In the genomic region with DNA sequence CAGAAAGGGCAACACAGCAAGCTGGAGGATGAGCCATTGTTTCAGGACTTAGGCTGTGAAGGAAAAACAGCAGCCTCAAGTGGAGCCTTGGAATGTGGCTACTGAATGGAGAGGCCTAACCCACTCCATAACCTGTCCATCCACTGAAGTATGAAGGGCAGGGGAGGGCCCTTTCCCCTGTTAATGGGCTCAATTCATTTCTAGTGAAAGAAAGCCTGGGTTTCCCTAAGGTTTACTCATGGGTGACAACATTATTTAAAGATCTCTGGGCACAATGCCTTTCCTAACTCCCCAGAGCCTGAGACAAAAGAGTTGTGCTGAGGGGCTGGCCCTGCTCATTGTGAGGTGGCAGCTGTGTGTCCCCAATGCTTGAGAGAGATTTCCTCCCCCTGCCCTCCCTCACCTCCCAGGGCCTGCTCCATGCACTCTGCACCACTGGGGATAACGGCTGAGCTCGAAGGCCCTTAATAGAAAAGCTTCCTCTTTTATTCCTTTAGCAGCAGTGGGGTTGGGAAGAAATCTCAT, we compare ENCODE assay signal across 10 cellular contexts.
DNase-seq lines count a peak whose midpoint lies in the region; ATAC-seq lines count a peak whose summit lies in the region.
"Had no signal": no experiment of that assay in that cellular context is flagged by ENCODE, and none has a peak within 500 bp of the region (broad histone marks: within the 10 kb centered on the region; RNA-seq: fewer than 3 reads in every experiment).

No MANE protein-coding gene starts in this region.

- peak overlapping the region; percentile 34; the same call in 1 of the 2 replicates for H3K9ac ChIP-seq in HUES64 (ENCODE audit: low read depth, low read length)
- no peak overlapping the region for H3K9ac ChIP-seq in skeletal muscle tissue (ENCODE audit: low read depth in 1 of 3, low read length in 3 of 3)

- peak; percentile 89 for DNase-seq in NCI-H345 (lab: John Stamatoyannopoulos, UW)
- no peak for DNase-seq in right cardiac atrium
- DNase-seq in NCI-H524 (lab: John Stamatoyannopoulos, UW): no peak
- DNase-seq: adrenal gland; NK-92 treated with Interleukin-12 subunit alpha and Interleukin-12 subunit beta, amount 100 ng/mL, for 24 hours; substantia nigra had no signal

- ATAC-seq in right cardiac atrium: peak in 1 of 2 donors; percentile 34
- no peak for ATAC-seq in GM21515 (IDR thresholded peaks at IDR 0.05; ENCODE audit: unreplicated experiment)
- no peak for ATAC-seq in HG03520 (IDR thresholded peaks at IDR 0.05; ENCODE audit: unreplicated experiment)

- no peaks in the 10 kb centered on the region for H3K27me3 ChIP-seq in HUES64 (ENCODE audit: insufficient read depth, low read length)
- no peaks in the 10 kb centered on the region for H3K27me3 ChIP-seq in right cardiac atrium (ENCODE audit: control insufficient read depth, insufficient read depth)
- H3K27me3 ChIP-seq in skeletal muscle tissue (ENCODE audit: control insufficient read depth in 3 of 3, insufficient read depth in 3 of 3, low read length in 3 of 3): no peaks in the 10 kb centered on the region
- H3K27me3 ChIP-seq: adrenal gland had no signal

- intact Hi-C loops in right cardiac atrium (cut with DNase I): no loop called here

- no peaks in the 10 kb centered on the region for H3K36me3 ChIP-seq in HUES64 (ENCODE audit: insufficient read depth, low read length)
- H3K36me3 ChIP-seq in skeletal muscle tissue (ENCODE audit: control insufficient read depth in 3 of 3, insufficient read depth in 3 of 3, low read length in 3 of 3): no peaks in the 10 kb centered on the region
- H3K36me3 ChIP-seq: adrenal gland had no signal

- H3K4me1 ChIP-seq in HUES64 (ENCODE audit: insufficient read depth, low read length) (peaks cover 47% of the 10 kb centered on the region), right cardiac atrium (ENCODE audit: control insufficient read depth, insufficient read depth, low read length) (peaks cover 10% of the 10 kb centered on the region), skeletal muscle tissue (ENCODE audit: control insufficient read depth in 3 of 3, insufficient read depth in 3 of 3, low read length in 3 of 3) (peaks cover 26 to 49% (median 43%) of the 10 kb centered on the region in 3 donors)

- no CpG with 5 or more reads among the region's 2 CpGs for WGBS in HUES64
- WGBS in right cardiac atrium: 52% methylated on average over 2 of the region's 2 CpGs

- H3K9me3 ChIP-seq in HUES64 (ENCODE audit: insufficient read depth, low read depth, low read length) (no peaks in the 10 kb centered on the region), right cardiac atrium (ENCODE audit: control insufficient read depth, low read length) (no peaks in the 10 kb centered on the region), skeletal muscle tissue (ENCODE audit: control insufficient read depth in 3 of 3, low read length in 3 of 3) (no peaks in the 10 kb centered on the region)
- H3K9me3 ChIP-seq: adrenal gland had no signal

- H3K27ac ChIP-seq in HUES64 (ENCODE audit: low read depth, low read length) (peak overlapping the region; percentile 50), right cardiac atrium (ENCODE audit: low read length) (peak overlapping the region; percentile 48), skeletal muscle tissue (ENCODE audit: low read depth, low read length) (peak overlapping the region; percentile 27)
- H3K27ac ChIP-seq: adrenal gland had no signal

- H3K4me3 ChIP-seq in HUES64 (ENCODE audit: low read length) (no peak overlapping the region), right cardiac atrium (ENCODE audit: low read length) (no peak overlapping the region), skeletal muscle tissue (ENCODE audit: low read length in 3 of 3) (no peak overlapping the region)
- H3K4me3 ChIP-seq: adrenal gland had no signal
